ENCODE assay signal across 28 cellular contexts in the genomic region with DNA sequence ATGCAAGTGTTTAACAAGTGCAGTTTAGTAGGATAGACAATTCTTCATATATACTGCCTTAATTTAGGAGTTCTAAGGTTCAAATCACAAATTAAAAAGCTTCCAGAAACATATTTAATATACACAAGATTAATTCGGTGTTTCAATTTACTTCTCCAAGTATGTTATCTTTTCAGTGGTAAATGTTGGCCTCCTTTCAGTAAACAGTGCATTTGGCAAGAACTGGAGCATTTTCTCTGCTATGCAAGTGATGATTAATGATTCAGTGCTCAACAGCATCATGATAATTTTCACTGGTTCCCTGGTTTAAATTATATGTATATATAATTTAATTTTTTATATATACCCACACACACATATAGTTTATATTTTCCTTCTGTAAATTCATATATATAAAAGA.
DNase-seq lines count a peak whose midpoint lies in the region; ATAC-seq and TF ChIP-seq lines count a peak whose summit lies in the region.
"Had no signal": no experiment of that assay in that cellular context is flagged by ENCODE, and none has a peak within 500 bp of the region (broad histone marks: within the 10 kb centered on the region; RNA-seq: fewer than 3 reads in every experiment).

No MANE protein-coding gene starts in this region.

- no peaks in the 10 kb centered on the region for H3K27me3 Mint-ChIP-seq in progenitor cell of endocrine pancreas
- H3K27me3 Mint-ChIP-seq: activated CD4-positive, alpha-beta T cell treated with anti-CD3 and anti-CD28 coated beads for 36 hours had no signal

- H3K4me3 ChIP-seq in brain microvascular endothelial cell (ENCODE audit: low read depth, low read length) (no peak overlapping the region), fibroblast of the aortic adventitia (ENCODE audit: low read depth, low read length) (no peak overlapping the region), transverse colon (no peak overlapping the region)
- H3K4me3 ChIP-seq: lower lobe of right lung, SK-N-MC had no signal

- no peaks in the 10 kb centered on the region for H3K9me3 ChIP-seq in transverse colon
- H3K9me3 ChIP-seq: lower lobe of right lung had no signal

- H3K27ac Mint-ChIP-seq in progenitor cell of endocrine pancreas: no peak overlapping the region
- H3K27ac Mint-ChIP-seq: activated CD4-positive, alpha-beta T cell treated with anti-CD3 and anti-CD28 coated beads for 36 hours; CD8-positive, alpha-beta T cell; nephron progenitor cell had no signal

- peak; percentile 26 for DNase-seq in A172 (ENCODE audit: low spot score)
- DNase-seq in NCI-H446 (lab: John Stamatoyannopoulos, UW): peak; percentile 23 to 72
- DNase-seq in brain microvascular endothelial cell: peak; percentile 39
- peak; percentile 67 for DNase-seq in fibroblast of the aortic adventitia (ENCODE audit: low read depth)
- no peak for DNase-seq in GM10266 (ENCODE audit: extremely low spot score)
- no peak for DNase-seq in progenitor cell of endocrine pancreas (ENCODE audit: low spot score, unreplicated experiment)
- no peak for DNase-seq in transverse colon
- DNase-seq: activated CD4-positive, alpha-beta T cell treated with anti-CD3 and anti-CD28 coated beads for 36 hours; activated naive CD4-positive, alpha-beta T cell treated with Interleukin-2 at 50 U/mL for 16 hours; activated T-cell treated with anti-CD3 and anti-CD28 coated beads, Interleukin-2, amount 50 U/mL, for 4 hours; amygdala; CD8-positive, alpha-beta T cell; cerebellar nuclear complex; DMS 273 treated with DMSO at 0.1 percent for 48 hours; KG1; kidney; lower lobe of right lung; NCI-H146; NCI-H2171 treated with DMSO at 0.1 percent for 48 hours; nephron progenitor cell; right cardiac atrium; stimulated activated CD4-positive, alpha-beta T cell treated with anti-CD3 and anti-CD28 coated beads, Interleukin-4, amount 100 ng/mL, for 24 hours; stimulated activated naive CD4-positive, alpha-beta T cell treated with Interleukin-2 at 50 U/mL for 16 hours; T-helper 2 cell had no signal

- TF ChIP-seq POLR2A in transverse colon (IDR thresholded peaks at IDR 0.05): no peak

- in situ Hi-C loops in brain microvascular endothelial cell (cut with HindIII; ENCODE audit: low pct_ligation_motif_present, low sequenced_read_pairs): no loop called here
- in situ Hi-C loops in transverse colon (cut with MboI; ENCODE audit: low pct_ligation_motif_present in 1 of 4, low pct_unique_long_range_greater_than_20kb in 1 of 4, low sequenced_read_pairs in 3 of 4): no loop called here

- H3K4me3 Mint-ChIP-seq in progenitor cell of endocrine pancreas (ENCODE audit: low read depth): no peak overlapping the region
- H3K4me3 Mint-ChIP-seq: activated CD4-positive, alpha-beta T cell treated with anti-CD3 and anti-CD28 coated beads for 36 hours; activated T-cell treated with anti-CD3 and anti-CD28 coated beads, Interleukin-2, amount 50 U/mL, for 4 hours; CD8-positive, alpha-beta T cell; nephron progenitor cell had no signal

- no peak for TF ChIP-seq EP300 in transverse colon (IDR thresholded peaks at IDR 0.05; ENCODE audit: low read depth)

- H3K36me3 ChIP-seq in brain microvascular endothelial cell (replicated peaks): no peaks in the 10 kb centered on the region
- H3K36me3 ChIP-seq in transverse colon: no peaks in the 10 kb centered on the region
- H3K36me3 ChIP-seq: lower lobe of right lung had no signal

- H3K27ac ChIP-seq in brain microvascular endothelial cell (no peak overlapping the region), transverse colon (no peak overlapping the region)
- H3K27ac ChIP-seq: lower lobe of right lung, parathyroid adenoma, RWPE1, SK-N-MC had no signal

- H3K27me3 ChIP-seq in brain microvascular endothelial cell (replicated peaks): no peaks in the 10 kb centered on the region
- no peaks in the 10 kb centered on the region for H3K27me3 ChIP-seq in transverse colon

- H3K9me3 Mint-ChIP-seq in progenitor cell of endocrine pancreas (ENCODE audit: low read depth): peaks cover 12% of the 10 kb centered on the region

- no peak for ATAC-seq in HG02840 (IDR thresholded peaks at IDR 0.05; ENCODE audit: low FRiP score, unreplicated experiment)
- ATAC-seq: activated CD4-positive, alpha-beta T cell treated with anti-CD3 and anti-CD28 coated beads for 36 hours; activated T-cell treated with anti-CD3 and anti-CD28 coated beads, Interleukin-2, amount 50 U/mL, for 4 hours; CD8-positive, alpha-beta T cell; lower lobe of right lung; right cardiac atrium had no signal

- H3K4me1 ChIP-seq in transverse colon: no peaks in the 10 kb centered on the region
- H3K4me1 ChIP-seq: lower lobe of right lung, parathyroid adenoma had no signal

- TF ChIP-seq CTCF in brain microvascular endothelial cell (IDR thresholded peaks at IDR 0.05; ENCODE audit: low read depth, low read length, missing control alignments): no peak
- TF ChIP-seq CTCF in fibroblast of the aortic adventitia (IDR thresholded peaks at IDR 0.05; ENCODE audit: insufficient read depth, low read length): no peak
- TF ChIP-seq CTCF in GM10266 (IDR thresholded peaks at IDR 0.05; ENCODE audit: control insufficient read depth, insufficient read depth, low read depth, missing control alignments): no peak
- TF ChIP-seq CTCF in progenitor cell of endocrine pancreas (IDR thresholded peaks at IDR 0.05; ENCODE audit: unreplicated experiment): no peak
- TF ChIP-seq CTCF in transverse colon (IDR thresholded peaks at IDR 0.05): no peak

- WGBS in transverse colon (ENCODE audit: low coverage in 1 of 2), 2 donors: 48 to 67% methylated on average over 1 of the region's 1 CpG

- intact Hi-C loops in transverse colon (cut with DNase I; ENCODE audit: low total_unique reads): no loop called here

- no peaks in the 10 kb centered on the region for H3K36me3 Mint-ChIP-seq in progenitor cell of endocrine pancreas (ENCODE audit: insufficient read depth)
- H3K36me3 Mint-ChIP-seq: CD8-positive, alpha-beta T cell had no signal

- peaks cover 6% of the 10 kb centered on the region for H3K4me1 Mint-ChIP-seq in progenitor cell of endocrine pancreas (ENCODE audit: low read depth)
- H3K4me1 Mint-ChIP-seq: activated CD4-positive, alpha-beta T cell treated with anti-CD3 and anti-CD28 coated beads for 36 hours; nephron progenitor cell had no signal

Comparison
In these comparisons a context has a peak if more than half of its experiments do, and no peak if none do; other contexts are left out.
1. DNase-seq: peak in A172 (single experiment), NCI-H446 (2 of 2), brain microvascular endothelial cell (single experiment) and fibroblast of the aortic adventitia (single experiment); none in GM10266 (single experiment), progenitor cell of endocrine pancreas (single experiment) and transverse colon (single experiment).